ENCODE assay signal across 8 cellular contexts in the genomic region with DNA sequence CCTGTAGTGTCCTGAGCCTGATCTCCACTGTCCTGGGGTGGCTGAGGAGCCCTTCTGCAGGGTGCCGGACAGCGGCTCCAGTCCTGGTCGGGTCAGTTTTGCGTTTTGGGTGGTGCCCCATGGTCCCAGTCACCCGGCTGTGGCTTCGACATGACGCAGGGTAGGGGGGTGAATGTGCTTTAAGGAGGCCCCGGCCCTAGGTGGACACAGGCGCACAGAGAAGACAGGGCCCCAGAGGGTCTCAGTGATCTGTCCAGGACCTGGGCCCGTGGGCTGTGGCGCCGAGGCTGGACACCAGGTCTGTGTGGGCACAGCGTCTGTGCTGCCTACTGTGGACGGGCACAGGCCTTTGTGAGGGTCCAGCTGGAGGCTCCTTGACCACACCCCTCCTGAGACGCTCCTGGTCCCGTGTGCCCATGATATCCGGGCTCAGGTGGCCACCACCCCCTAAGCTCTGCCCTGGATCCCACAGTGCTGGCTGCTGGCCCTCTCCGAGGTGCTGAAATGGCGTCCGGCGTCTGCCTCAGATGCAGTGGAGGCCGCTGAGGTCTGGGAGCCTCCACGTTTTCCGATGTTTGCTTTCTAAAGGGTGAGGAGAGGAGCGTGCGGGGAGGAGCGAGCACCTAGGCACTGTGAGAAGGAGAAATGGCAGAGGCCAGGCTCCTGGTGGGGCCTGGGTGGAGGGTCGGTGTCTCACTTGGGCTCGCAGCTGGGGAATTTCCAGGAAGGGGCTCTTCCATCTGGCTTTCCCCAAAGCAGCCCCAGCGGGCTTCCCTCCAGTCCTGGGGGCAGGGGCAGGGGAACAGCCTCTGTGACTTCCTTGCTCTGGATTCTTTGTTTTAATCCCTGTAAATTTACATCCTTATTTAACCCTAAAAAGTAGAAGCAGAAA. TPM values are rescaled to one million over a fixed set of nuclear protein-coding genes. Genes with fewer than 3 reads are reported as not detected.
DNase-seq lines count a peak whose midpoint lies in the region; ATAC-seq, FAIRE-seq and TF ChIP-seq lines count a peak whose summit lies in the region.

No MANE protein-coding gene starts in this region.

- no peak for TF ChIP-seq POLR2A in endothelial cell of umbilical vein (IDR thresholded peaks at IDR 0.05; ENCODE audit: low read depth, low read length)

- H3K36me3 ChIP-seq in H7 (replicated peaks; ENCODE audit: control insufficient read depth, insufficient read depth, low read length) (no peaks in the 10 kb centered on the region), RWPE2 (ENCODE audit: low read depth) (no peaks in the 10 kb centered on the region), endothelial cell of umbilical vein (ENCODE audit: control insufficient read depth in 2 of 2, extremely low read depth in 1 of 2, insufficient read depth in 2 of 2, low read length in 2 of 2) (no peaks in the 10 kb centered on the region), pancreas (no peaks in the 10 kb centered on the region)

- intact Hi-C loops in endothelial cell of umbilical vein (cut with micrococcal nuclease) (no loop called here), pancreas (cut with DNase I) (no loop called here)

- H3K9ac ChIP-seq in endothelial cell of umbilical vein (replicated peaks; ENCODE audit: extremely low read depth, insufficient read depth, low read length) = no peak overlapping the region

- H3K4me1 ChIP-seq in RWPE2 (ENCODE audit: insufficient read depth, poor library complexity, severe bottlenecking) (no peaks in the 10 kb centered on the region), endothelial cell of umbilical vein (ENCODE audit: control insufficient read depth, extremely low read depth, insufficient read depth, low read length) (no peaks in the 10 kb centered on the region), pancreas (no peaks in the 10 kb centered on the region)

- BruUV-seq in endothelial cell of umbilical vein (replicated peaks; lab: Mats Ljungman, UMichigan) = no TSS peak

- DNase-seq in H7 = peak; percentile 94
- peak; percentile 60 for DNase-seq in RWPE2 (ENCODE audit: low spot score)
- peak; percentile 24 for DNase-seq in endothelial cell of umbilical vein (ENCODE audit: low read depth, low spot score)
- DNase-seq in pancreas = peak in 3 of 6 donors; percentile 21 to 61 (median 42)
- no peak for DNase-seq in immature natural killer cell
- DNase-seq in epidermal melanocyte (ENCODE audit: insufficient read length, low spot score) = no peak
- no peak for DNase-seq in hippocampal formation (lab: John Stamatoyannopoulos, UW)

- dilution Hi-C loops in endothelial cell of umbilical vein (cut with MboI; ENCODE audit: extremely low pct_ligation_motif_present, low sequenced_read_pairs) = no loop called here

- TF ChIP-seq CTCF in RWPE2 (IDR thresholded peaks at IDR 0.05; ENCODE audit: poor library complexity, severe bottlenecking) (no peak), endothelial cell of umbilical vein (IDR thresholded peaks at IDR 0.05; ENCODE audit: extremely low read depth in 1 of 2, insufficient read depth in 1 of 2, low read depth in 1 of 2, low read length in 2 of 2) (no peak), pancreas (IDR thresholded peaks at IDR 0.05) (no peak)

- H3K36me3 Mint-ChIP-seq in immature natural killer cell = no peaks in the 10 kb centered on the region

- H3K27ac Mint-ChIP-seq in immature natural killer cell = peak overlapping the region in 1 of 6 donors; percentile 13

- WGBS in pancreas, 2 donors = 39 to 45% methylated on average over 30 of the region's 30 CpGs

- ATAC-seq in RWPE2 (ENCODE audit: low read depth) = peak; percentile 56
- peak in 3 of 4 donors; percentile 65 to 81 (median 67) for ATAC-seq in pancreas
- no peak for ATAC-seq in GM21526 (IDR thresholded peaks at IDR 0.05; ENCODE audit: low FRiP score, unreplicated experiment)

- H3K9me3 ChIP-seq in RWPE2 (ENCODE audit: severe bottlenecking) = no peaks in the 10 kb centered on the region
- H3K9me3 ChIP-seq in endothelial cell of umbilical vein (replicated peaks; ENCODE audit: control insufficient read depth, insufficient read depth, low read length) = no peaks in the 10 kb centered on the region
- no peaks in the 10 kb centered on the region for H3K9me3 ChIP-seq in pancreas

- H3K79me2 ChIP-seq in endothelial cell of umbilical vein (ENCODE audit: control insufficient read depth, insufficient read depth, low read length) = no peaks in the 10 kb centered on the region

- no peak overlapping the region for H3K4me2 ChIP-seq in endothelial cell of umbilical vein (ENCODE audit: insufficient read depth, low read length)

- POLR2A ChIA-PET in endothelial cell of umbilical vein (lab: Charles Lee) = no interaction called here

- CTCF ChIA-PET in endothelial cell of umbilical vein (lab: Charles Lee) = no interaction called here

- no peak overlapping the region for H3K4me3 Mint-ChIP-seq in immature natural killer cell

- H3K9me3 Mint-ChIP-seq in immature natural killer cell = no peaks in the 10 kb centered on the region

- FAIRE-seq in endothelial cell of umbilical vein (lab: Jason Lieb, UNC) = peak; percentile 38
- FAIRE-seq in pancreas (lab: Jason Lieb, UNC) = no peak

- H3K9me1 ChIP-seq in endothelial cell of umbilical vein (replicated peaks; ENCODE audit: control insufficient read depth, extremely low read depth, insufficient read depth, low read length) = no peaks in the 10 kb centered on the region

- H2AFZ ChIP-seq in endothelial cell of umbilical vein (ENCODE audit: low read depth, low read length) = no peak overlapping the region

- H3K27me3 ChIP-seq in H7 (ENCODE audit: control insufficient read depth, insufficient read depth, low read length) (no peaks in the 10 kb centered on the region), RWPE2 (ENCODE audit: insufficient read depth, poor library complexity, severe bottlenecking) (peaks cover 10% of the 10 kb centered on the region), endothelial cell of umbilical vein (ENCODE audit: control insufficient read depth in 2 of 2, insufficient read depth in 2 of 2, low read length in 2 of 2) (no peaks in the 10 kb centered on the region), pancreas (no peaks in the 10 kb centered on the region)

- H3K27ac ChIP-seq in RWPE2 (ENCODE audit: poor library complexity, severe bottlenecking) (no peak overlapping the region), endothelial cell of umbilical vein (ENCODE audit: insufficient read depth, low read depth, low read length) (no peak overlapping the region), pancreas (no peak overlapping the region)

- H3K27me3 Mint-ChIP-seq in immature natural killer cell (ENCODE audit: low read depth in 3 of 3) = peaks cover 5 to 8% (median 6%) of the 10 kb centered on the region in 3 donors

- H3K4me3 ChIP-seq in H7 (ENCODE audit: insufficient read depth, low read depth, low read length) = no peak overlapping the region
- H3K4me3 ChIP-seq in RWPE2 (ENCODE audit: severe bottlenecking) = no peak overlapping the region
- no peak overlapping the region for H3K4me3 ChIP-seq in endothelial cell of umbilical vein (replicated peaks in 1 of 3; ENCODE audit: insufficient read depth in 1 of 3, low read depth in 1 of 3, low read length in 3 of 3)
- H3K4me3 ChIP-seq in pancreas = no peak overlapping the region

- no peaks in the 10 kb centered on the region for H4K20me1 ChIP-seq in endothelial cell of umbilical vein (replicated peaks; ENCODE audit: control insufficient read depth, extremely low read depth, insufficient read depth, low read length)

- peaks cover 2% of the 10 kb centered on the region in 2 donors for H3K4me1 Mint-ChIP-seq in immature natural killer cell

TF ChIP-seq in endothelial cell of umbilical vein, 7 proteins besides CTCF, POLR2A, EP300 and RAD21:
- TF ChIP-seq FOS (IDR thresholded peaks at IDR 0.05; ENCODE audit: borderline replicate concordance, insufficient read depth, low read length) (no peak), GATA2 (IDR thresholded peaks at IDR 0.05; ENCODE audit: insufficient read depth, insufficient read length, low read depth, low read length) (no peak), EZH2 (IDR thresholded peaks at IDR 0.05; ENCODE audit: borderline replicate concordance, low read depth, low read length, severe bottlenecking) (no peak), MYC (IDR thresholded peaks at IDR 0.05; ENCODE audit: low read depth, low read length) (no peak), POLR2AphosphoS5 (IDR thresholded peaks at IDR 0.05; ENCODE audit: insufficient read depth, low read depth, low read length) (no peak), JUN (IDR thresholded peaks at IDR 0.05; ENCODE audit: borderline replicate concordance, insufficient read depth, insufficient read length, low read depth) (no peak)
- TF ChIP-seq, protein P1, sequence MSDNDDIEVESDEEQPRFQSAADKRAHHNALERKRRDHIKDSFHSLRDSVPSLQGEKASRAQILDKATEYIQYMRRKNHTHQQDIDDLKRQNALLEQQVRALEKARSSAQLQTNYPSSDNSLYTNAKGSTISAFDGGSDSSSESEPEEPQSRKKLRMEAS (IDR thresholded peaks at IDR 0.05; ENCODE audit: insufficient read depth, insufficient read length) = no peak

RNA-seq across cellular contexts. Expression of a gene that starts 56.1 kb away (rescaled TPM):
- total RNA-seq in H7 (2014; rRNA removed; shearing (Covaris generic)) = 20.2 and 24.0 TPM in 2 replicates
- 32.7 and 33.2 TPM in 2 replicates for total RNA-seq in endothelial cell of umbilical vein
- 18.6 and 22.0 TPM in 2 replicates for polyA plus RNA-seq in endothelial cell of umbilical vein
- 17.8 and 20.1 TPM in 2 replicates for polyA plus RNA-seq in endothelial cell of umbilical vein (2011; cell fraction: cytosol; rRNA removed)
- polyA plus RNA-seq in endothelial cell of umbilical vein (2011; cell fraction: nucleus; rRNA removed) = 30.6 and 33.0 TPM in 2 replicates
- 16.2 and 23.4 TPM in 2 replicates for polyA plus RNA-seq in endothelial cell of umbilical vein (2012)
- polyA minus RNA-seq in endothelial cell of umbilical vein = 16.3 and 16.4 TPM in 2 replicates
- polyA minus RNA-seq in endothelial cell of umbilical vein (2011; cell fraction: cytosol; rRNA and poly(A)+ RNA removed) = 22.1 TPM
- 14.6 and 23.6 TPM in 2 replicates for polyA minus RNA-seq in endothelial cell of umbilical vein (2011; cell fraction: nucleus; rRNA and poly(A)+ RNA removed)
- total RNA-seq in pancreas = 10 to 100 TPM; 17.3 to 26.6 (median 18.9) TPM
- polyA plus RNA-seq in pancreas = 10 to 100 TPM; 32.6 to 36.9 TPM
- polyA plus RNA-seq in immature natural killer cell = 10 to 100 TPM; 22.7 to 27.7 (median 24.1) TPM

Comparison
In these comparisons a context has a peak if more than half of its experiments do, and no peak if none do; other contexts are left out.
1. DNase-seq: peak in H7 (single experiment), RWPE2 (single experiment) and endothelial cell of umbilical vein (single experiment); none in immature natural killer cell (0 of 3), epidermal melanocyte (single experiment) and hippocampal formation (0 of 2).